In the genomic region with DNA sequence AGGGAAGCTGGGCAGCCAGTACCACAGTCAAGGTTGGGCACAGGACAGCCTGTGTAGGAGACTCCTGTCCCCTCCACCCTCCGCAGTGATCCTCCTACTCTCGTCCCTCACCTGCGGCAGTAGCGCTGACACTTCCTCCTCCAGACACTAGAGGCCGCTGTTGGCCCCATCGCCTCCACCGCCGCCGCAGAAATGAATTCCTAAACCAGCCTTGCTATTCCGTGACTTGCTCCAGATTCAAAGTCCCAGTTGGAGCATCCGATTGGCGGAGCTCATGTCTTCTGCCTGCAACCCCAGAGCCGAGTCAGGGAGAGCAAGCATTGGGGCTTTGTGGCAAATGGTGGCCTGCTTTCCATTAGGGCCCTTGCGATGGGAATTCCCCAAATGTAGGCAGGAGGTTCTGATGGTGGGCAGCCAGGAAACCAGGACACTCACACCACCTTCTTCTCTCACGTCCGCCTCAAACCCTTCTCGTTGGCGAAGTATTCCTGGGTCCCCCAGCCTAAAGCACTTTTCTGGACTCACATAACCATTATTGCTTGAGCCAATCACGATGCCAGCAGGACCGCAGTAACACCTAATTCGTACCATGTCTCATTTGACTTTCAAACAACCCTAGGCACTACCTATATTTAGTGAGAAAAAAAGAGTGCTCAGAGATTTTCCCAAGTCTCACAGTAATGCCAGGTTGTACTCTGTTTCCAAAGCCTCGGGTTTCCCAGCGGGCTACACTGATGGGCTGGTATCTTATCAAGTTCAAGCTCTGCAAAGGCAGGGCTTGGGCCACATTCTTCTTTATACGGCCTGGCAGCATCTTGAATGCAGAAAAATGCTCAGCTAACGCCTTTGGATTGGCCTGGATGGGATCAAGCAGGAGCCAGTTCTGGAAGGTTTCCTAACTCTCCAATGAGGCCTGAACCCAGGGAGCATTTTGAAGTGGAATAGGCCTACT, we compare ENCODE assay signal across 8 cellular contexts. TPM values are rescaled to one million over a fixed set of nuclear protein-coding genes. Genes with fewer than 3 reads are reported as not detected.
A peak's percentile ranks its signal among the peaks of the same experiment; 100 is the strongest.
DNase-seq lines count a peak whose midpoint lies in the region; ATAC-seq and TF ChIP-seq lines count a peak whose summit lies in the region.

No MANE protein-coding gene starts in this region.

- H3K36me3 ChIP-seq in gastroesophageal sphincter (peaks cover 0 to 27% of the 10 kb centered on the region in 2 donors), testis (ENCODE audit: low read depth, missing control alignments) (no peaks in the 10 kb centered on the region)

- ATAC-seq in GM19043 (IDR thresholded peaks at IDR 0.05; ENCODE audit: low read depth, unreplicated experiment) = peak; percentile 31
- ATAC-seq in gastroesophageal sphincter = peak; percentile 12

- H3K4me3 ChIP-seq in gastroesophageal sphincter = no peak overlapping the region
- H3K4me3 ChIP-seq in testis = peak overlapping the region in 1 of 2 donors; percentile 34

- H3K4me1 ChIP-seq in gastroesophageal sphincter (peaks cover 4 to 61% (median 20%) of the 10 kb centered on the region in 3 donors), testis (peaks cover 29% of the 10 kb centered on the region)

- intact Hi-C loops in testis (cut with DNase I; ENCODE audit: low total_unique reads) = no loop called here

- no peaks in the 10 kb centered on the region for H3K9me3 ChIP-seq in gastroesophageal sphincter
- H3K9me3 ChIP-seq in testis = no peaks in the 10 kb centered on the region

- DNase-seq in AML-193 (lab: John Stamatoyannopoulos, UW) (peak; percentile 41 to 50), LHCN-M2 (ENCODE audit: low read depth) (peak; percentile 77), SHP77 (lab: John Stamatoyannopoulos, UW) (peak; percentile 78 to 85), occipital lobe (lab: John Stamatoyannopoulos, UW) (peak; percentile 83), testis (peak; percentile 89)
- DNase-seq in activated naive CD4-positive, alpha-beta T cell (lab: John Stamatoyannopoulos, UW) = peak; percentile 33 to 60 (median 56)

- H3K27me3 ChIP-seq in gastroesophageal sphincter (no peaks in the 10 kb centered on the region), testis (no peaks in the 10 kb centered on the region)

- peak in 3 of 4 experiments; percentile 95 to 99 (median 97) for TF ChIP-seq CTCF in gastroesophageal sphincter (IDR thresholded peaks at IDR 0.05)
- peak; percentile 94 to 98 (median 94) for TF ChIP-seq CTCF in testis (IDR thresholded peaks at IDR 0.05)

- TF ChIP-seq EP300 in gastroesophageal sphincter (IDR thresholded peaks at IDR 0.05) = no peak

- H3K27ac ChIP-seq in gastroesophageal sphincter (peak overlapping the region; percentile 95 to 99 (median 96)), testis (peak overlapping the region; percentile 99 to 100)

- 20 to 25% methylated on average over 1 to 23 of the region's 25 CpGs for WGBS in gastroesophageal sphincter (ENCODE audit: low coverage in 1 of 2), 2 donors
- WGBS in testis, 2 donors = 20 to 25% methylated on average over 17 to 25 of the region's 25 CpGs

- TF ChIP-seq POLR2A in gastroesophageal sphincter (IDR thresholded peaks at IDR 0.05) (no peak), testis (IDR thresholded peaks at IDR 0.05) (no peak)

RNA-seq across cellular contexts. Expression of a gene that starts 1.2 kb away (rescaled TPM):
- total RNA-seq in LHCN-M2 (2014; rRNA removed) (21.5 and 28.3 TPM in 2 replicates), gastroesophageal sphincter (10 to 100 TPM; 45.3 to 76.1 (median 54.9) TPM), occipital lobe (73.2 TPM), testis (100 to 1,000 TPM; 139 to 149 TPM)
- polyA plus RNA-seq in LHCN-M2 (2012) = 43.0 TPM
- 152 TPM for polyA plus RNA-seq in testis (ENCODE audit: insufficient read depth, low read depth, low replicate concordance)

RNA-seq across cellular contexts. Expression of a gene that starts 24.3 kb away (rescaled TPM):
- total RNA-seq in LHCN-M2 (2014; rRNA removed) (211 and 235 TPM in 2 replicates), gastroesophageal sphincter (10 to 100 TPM; 33.2 to 89.3 (median 56.2) TPM), occipital lobe (2.7 TPM), testis (10 to 100 TPM; 27.0 to 47.6 TPM)
- 191 TPM for polyA plus RNA-seq in LHCN-M2 (2012)
- polyA plus RNA-seq in testis (ENCODE audit: insufficient read depth, low read depth, low replicate concordance) = 90.0 TPM

RNA-seq across cellular contexts. Expression of a gene that starts 24.9 kb away (rescaled TPM):
- total RNA-seq in LHCN-M2 (2014; rRNA removed) (not detected in 2 replicates), gastroesophageal sphincter (not detected), occipital lobe (not detected), testis (under 1 TPM in 1 of 2 donors, not detected in 1; 0.25 TPM)
- polyA plus RNA-seq in LHCN-M2 (2012) = not detected
- polyA plus RNA-seq in testis (ENCODE audit: insufficient read depth, low read depth, low replicate concordance) = 1.6 TPM

RNA-seq across cellular contexts. Expression of a gene that starts 31.2 kb away (rescaled TPM):
- 1.5 and 2.8 TPM in 2 replicates for total RNA-seq in LHCN-M2 (2014; rRNA removed)
- polyA plus RNA-seq in LHCN-M2 (2012) = 1.1 TPM
- total RNA-seq in gastroesophageal sphincter = 1 to 10 TPM in 2 of 4 donors, under 1 TPM in 1, not detected in 1; 0.58 to 3.0 (median 1.9) TPM
- 32.6 TPM for total RNA-seq in occipital lobe
- 1 to 10 TPM; 3.5 to 6.0 TPM for total RNA-seq in testis
- polyA plus RNA-seq in testis (ENCODE audit: insufficient read depth, low read depth, low replicate concordance) = 1.7 TPM

RNA-seq across cellular contexts. Expression of a gene that starts 32.7 kb away (rescaled TPM):
- 22.3 and 27.1 TPM in 2 replicates for total RNA-seq in LHCN-M2 (2014; rRNA removed)
- polyA plus RNA-seq in LHCN-M2 (2012) = 63.9 TPM
- total RNA-seq in gastroesophageal sphincter = 10 to 100 TPM; 10.2 to 14.0 (median 11.6) TPM
- 15.4 TPM for total RNA-seq in occipital lobe
- total RNA-seq in testis = 10 to 100 TPM; 29.1 to 32.6 TPM
- polyA plus RNA-seq in testis (ENCODE audit: insufficient read depth, low read depth, low replicate concordance) = 63.0 TPM
